In the genomic region with DNA sequence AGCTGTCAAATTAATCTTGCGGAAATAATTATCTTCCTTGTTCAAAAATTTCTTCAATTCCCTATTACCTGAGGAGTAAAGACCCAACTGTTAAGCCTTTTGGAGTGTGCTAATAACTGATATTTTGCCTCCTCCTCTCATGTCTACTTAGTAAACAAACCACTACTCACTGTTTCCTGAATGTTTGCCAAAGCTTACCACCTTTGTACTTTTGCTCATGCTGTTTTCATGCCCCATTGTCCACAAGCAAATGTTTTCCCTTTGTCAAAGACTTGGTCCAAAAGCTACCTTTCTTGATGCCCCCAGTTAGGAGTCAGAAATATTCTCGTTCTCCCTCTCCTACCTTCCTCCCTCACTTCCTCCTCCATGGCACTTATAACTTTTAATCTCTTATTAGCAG, we compare ENCODE assay signal across 24 cellular contexts.
DNase-seq lines count a peak whose midpoint lies in the region; ATAC-seq and TF ChIP-seq lines count a peak whose summit lies in the region.
"Had no signal": no experiment of that assay in that cellular context is flagged by ENCODE, and none has a peak within 500 bp of the region (broad histone marks: within the 10 kb centered on the region; RNA-seq: fewer than 3 reads in every experiment).

No MANE protein-coding gene starts in this region.

- no peaks in the 10 kb centered on the region for H3K9me3 Mint-ChIP-seq in Caco-2 (ENCODE audit: unreplicated experiment)
- H3K9me3 Mint-ChIP-seq: WTC11 had no signal

- H3K27me3 Mint-ChIP-seq in Caco-2 (ENCODE audit: insufficient read depth, unreplicated experiment), result no peaks in the 10 kb centered on the region
- H3K27me3 Mint-ChIP-seq: activated naive CD4-positive, alpha-beta T cell treated with anti-CD3 and anti-CD28 coated beads, Interleukin-2, amount 50 U/mL, for 24 hours; memory B cell had no signal

- no peaks in the 10 kb centered on the region for H3K36me3 ChIP-seq in Caco-2 (ENCODE audit: control insufficient read depth, insufficient read depth, low read length)
- H3K36me3 ChIP-seq: ascending aorta, prostate gland, upper lobe of left lung had no signal

- H3K9me3 ChIP-seq in Caco-2, result no peaks in the 10 kb centered on the region
- H3K9me3 ChIP-seq: prostate gland, upper lobe of left lung had no signal

- POLR2A ChIA-PET in Caco-2 (lab: Charles Lee), result no interaction called here

- intact Hi-C loops in Caco-2 (cut with micrococcal nuclease; ENCODE audit: unreplicated experiment), result no loop called here

- CTCF ChIA-PET in Caco-2 (lab: Charles Lee), result interaction anchor here (0.5 kb wide), 1 partner anchor 99 kb away, joined by 4 read pairs; no protein-coding TSS in a partner anchor

- no peaks in the 10 kb centered on the region for H3K36me3 Mint-ChIP-seq in Caco-2 (ENCODE audit: insufficient read depth, unreplicated experiment)

- H3K27me3 ChIP-seq in Caco-2 (replicated peaks; ENCODE audit: control insufficient read depth, insufficient read depth, low read length), result no peaks in the 10 kb centered on the region
- H3K27me3 ChIP-seq: ascending aorta, upper lobe of left lung had no signal

- peaks cover 11% of the 10 kb centered on the region for H3K4me1 Mint-ChIP-seq in Caco-2 (ENCODE audit: low read depth, unreplicated experiment)
- H3K4me1 Mint-ChIP-seq: activated naive CD4-positive, alpha-beta T cell treated with anti-CD3 and anti-CD28 coated beads, Interleukin-2, amount 50 U/mL, for 24 hours; CD14-positive monocyte; memory B cell; WTC11 had no signal

- BruUV-seq in Caco-2 (replicated peaks; lab: Mats Ljungman, UMichigan), result no TSS peak

- DNase-seq in DMS53 treated with DMSO at 0.1 percent for 48 hours (lab: John Stamatoyannopoulos, UW; ENCODE audit: unreplicated experiment) (peak; percentile 59), M059J (ENCODE audit: low read depth) (peak; percentile 45), astrocyte of the hippocampus (ENCODE audit: low read depth, low spot score) (peak; percentile 26), lung microvascular endothelial cell (ENCODE audit: low read depth in 2 of 2) (peak; percentile 30 to 79), Caco-2 (no peak), H4 (ENCODE audit: low spot score) (no peak), NCI-H82 treated with DMSO at 0.1 percent for 48 hours (lab: John Stamatoyannopoulos, UW; ENCODE audit: unreplicated experiment) (no peak)
- DNase-seq: central memory CD4-positive, alpha-beta T cell; dorsolateral prefrontal cortex; GDM1; glutamatergic neuron; kidney glomerular epithelial cell; NCI-H1048; NCI-H2081; NCI-H526; upper lobe of left lung had no signal

- H3K27ac Mint-ChIP-seq in Caco-2 (ENCODE audit: unreplicated experiment), result no peak overlapping the region
- H3K27ac Mint-ChIP-seq: activated naive CD4-positive, alpha-beta T cell treated with anti-CD3 and anti-CD28 coated beads, Interleukin-2, amount 50 U/mL, for 24 hours; CD14-positive monocyte; memory B cell; WTC11 had no signal

- ATAC-seq in HG03097 (IDR thresholded peaks at IDR 0.05; ENCODE audit: low FRiP score, unreplicated experiment), result no peak
- ATAC-seq: SK-N-SH treated with all-trans-retinoic acid at 6 μM for 48 hours, WTC11 had no signal

- no peaks in the 10 kb centered on the region for H3K4me1 ChIP-seq in Caco-2
- H3K4me1 ChIP-seq: prostate gland, upper lobe of left lung had no signal

- TF ChIP-seq CTCF in Caco-2 (IDR thresholded peaks at IDR 0.05; ENCODE audit: insufficient read depth in 1 of 2, low read depth in 1 of 2, low read length in 1 of 2, severe bottlenecking in 1 of 2, unreplicated experiment in 1 of 2), result no peak

- H3K4me3 ChIP-seq in Caco-2 (ENCODE audit: low read depth, low read length), result no peak overlapping the region
- H3K4me3 ChIP-seq: ascending aorta, dorsolateral prefrontal cortex, prostate gland, upper lobe of left lung had no signal

- H3K4me3 Mint-ChIP-seq in Caco-2 (ENCODE audit: unreplicated experiment), result no peak overlapping the region
- H3K4me3 Mint-ChIP-seq: activated naive CD4-positive, alpha-beta T cell treated with anti-CD3 and anti-CD28 coated beads, Interleukin-2, amount 50 U/mL, for 24 hours; CD14-positive monocyte; memory B cell; WTC11 had no signal

Comparison
In these comparisons a context has a peak if more than half of its experiments do, and no peak if none do; other contexts are left out.
1. DNase-seq: peak in DMS53 treated with DMSO at 0.1 percent for 48 hours (single experiment), M059J (single experiment), astrocyte of the hippocampus (single experiment) and lung microvascular endothelial cell (2 of 2); none in Caco-2 (0 of 2), H4 (single experiment) and NCI-H82 treated with DMSO at 0.1 percent for 48 hours (single experiment).